Comparison of ENCODE assay signal across 1 cellular context in the genomic region with DNA sequence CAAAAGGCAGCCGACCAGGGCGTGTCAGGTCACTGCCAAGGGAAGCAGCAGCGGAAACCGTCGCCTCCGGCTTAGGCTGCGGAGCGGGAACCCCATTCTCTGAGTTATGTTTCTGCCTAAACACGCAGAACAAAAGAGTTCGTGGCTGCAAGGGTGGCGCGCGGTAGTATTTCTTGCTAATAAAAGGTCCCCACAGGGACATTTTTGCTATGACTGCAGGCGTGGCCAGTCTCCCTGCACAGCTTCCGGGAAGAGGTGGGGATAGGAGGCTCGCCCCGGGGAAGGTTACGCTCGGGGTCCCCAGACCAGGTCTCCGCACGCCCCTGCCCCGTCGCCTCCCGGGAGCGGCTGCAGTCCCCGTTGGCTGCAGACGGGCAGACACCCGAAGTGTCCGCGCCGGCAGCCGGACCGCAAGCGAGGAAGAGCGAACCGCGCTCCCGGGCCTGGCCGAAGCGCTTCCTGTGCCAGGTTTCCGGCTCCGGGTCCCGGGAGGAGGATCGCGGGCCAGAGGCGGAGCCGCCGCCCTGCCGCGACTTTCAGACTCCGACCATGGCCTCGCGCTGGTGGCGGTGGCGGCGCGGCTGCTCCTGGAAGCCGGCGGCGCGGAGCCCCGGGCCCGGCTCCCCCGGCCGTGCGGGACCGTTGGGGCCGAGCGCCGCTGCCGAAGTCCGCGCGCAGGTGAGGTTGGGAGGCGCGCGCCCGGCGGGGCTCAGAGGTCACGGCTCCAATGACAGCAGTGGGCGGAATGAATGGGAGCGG.
TF ChIP-seq lines count a peak whose summit lies in the region.

A gene with protein sequence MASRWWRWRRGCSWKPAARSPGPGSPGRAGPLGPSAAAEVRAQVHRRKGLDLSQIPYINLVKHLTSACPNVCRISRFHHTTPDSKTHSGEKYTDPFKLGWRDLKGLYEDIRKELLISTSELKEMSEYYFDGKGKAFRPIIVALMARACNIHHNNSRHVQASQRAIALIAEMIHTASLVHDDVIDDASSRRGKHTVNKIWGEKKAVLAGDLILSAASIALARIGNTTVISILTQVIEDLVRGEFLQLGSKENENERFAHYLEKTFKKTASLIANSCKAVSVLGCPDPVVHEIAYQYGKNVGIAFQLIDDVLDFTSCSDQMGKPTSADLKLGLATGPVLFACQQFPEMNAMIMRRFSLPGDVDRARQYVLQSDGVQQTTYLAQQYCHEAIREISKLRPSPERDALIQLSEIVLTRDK (plus strand): TSS at position 539 of the 759 bp plus-strand sequence. CDS start 11 bp downstream, at position 550.

TF ChIP-seq in HEK293, 187 proteins besides CTCF, POLR2A, EP300 and RAD21 (continued from another document):
- peak; percentile 60; the same call in 1 of the 2 replicates for TF ChIP-seq ZEB2 (tag by site-specific recombination; IDR thresholded peaks at IDR 0.05)
- TF ChIP-seq, protein P1, sequence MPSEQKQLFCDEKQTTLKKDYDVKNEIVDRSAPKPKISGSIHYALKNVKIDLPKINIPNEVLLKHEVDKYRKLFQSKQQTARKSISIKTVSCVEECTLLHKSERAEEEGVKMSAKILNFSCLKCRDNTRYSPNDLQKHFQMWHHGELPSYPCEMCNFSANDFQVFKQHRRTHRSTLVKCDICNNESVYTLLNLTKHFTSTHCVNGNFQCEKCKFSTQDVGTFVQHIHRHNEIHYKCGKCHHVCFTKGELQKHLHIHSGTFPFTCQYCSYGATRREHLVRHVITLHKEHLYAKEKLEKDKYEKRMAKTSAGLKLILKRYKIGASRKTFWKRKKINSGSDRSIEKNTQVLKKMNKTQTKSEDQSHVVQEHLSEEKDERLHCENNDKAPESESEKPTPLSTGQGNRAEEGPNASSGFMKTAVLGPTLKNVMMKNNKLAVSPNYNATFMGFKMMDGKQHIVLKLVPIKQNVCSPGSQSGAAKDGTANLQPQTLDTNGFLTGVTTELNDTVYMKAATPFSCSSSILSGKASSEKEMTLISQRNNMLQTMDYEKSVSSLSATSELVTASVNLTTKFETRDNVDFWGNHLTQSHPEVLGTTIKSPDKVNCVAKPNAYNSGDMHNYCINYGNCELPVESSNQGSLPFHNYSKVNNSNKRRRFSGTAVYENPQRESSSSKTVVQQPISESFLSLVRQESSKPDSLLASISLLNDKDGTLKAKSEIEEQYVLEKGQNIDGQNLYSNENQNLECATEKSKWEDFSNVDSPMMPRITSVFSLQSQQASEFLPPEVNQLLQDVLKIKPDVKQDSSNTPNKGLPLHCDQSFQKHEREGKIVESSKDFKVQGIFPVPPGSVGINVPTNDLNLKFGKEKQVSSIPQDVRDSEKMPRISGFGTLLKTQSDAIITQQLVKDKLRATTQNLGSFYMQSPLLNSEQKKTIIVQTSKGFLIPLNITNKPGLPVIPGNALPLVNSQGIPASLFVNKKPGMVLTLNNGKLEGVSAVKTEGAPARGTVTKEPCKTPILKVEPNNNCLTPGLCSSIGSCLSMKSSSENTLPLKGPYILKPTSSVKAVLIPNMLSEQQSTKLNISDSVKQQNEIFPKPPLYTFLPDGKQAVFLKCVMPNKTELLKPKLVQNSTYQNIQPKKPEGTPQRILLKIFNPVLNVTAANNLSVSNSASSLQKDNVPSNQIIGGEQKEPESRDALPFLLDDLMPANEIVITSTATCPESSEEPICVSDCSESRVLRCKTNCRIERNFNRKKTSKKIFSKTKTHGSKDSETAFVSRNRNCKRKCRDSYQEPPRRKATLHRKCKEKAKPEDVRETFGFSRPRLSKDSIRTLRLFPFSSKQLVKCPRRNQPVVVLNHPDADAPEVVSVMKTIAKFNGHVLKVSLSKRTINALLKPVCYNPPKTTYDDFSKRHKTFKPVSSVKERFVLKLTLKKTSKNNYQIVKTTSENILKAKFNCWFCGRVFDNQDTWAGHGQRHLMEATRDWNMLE (tag by site-specific recombination; conservative IDR thresholded peaks at IDR 0.05; ENCODE audit: low read depth): peak; percentile 100
- no peak for TF ChIP-seq MYNN (tag by site-specific recombination; IDR thresholded peaks at IDR 0.05; ENCODE audit: borderline replicate concordance)
- peak; percentile 91 for TF ChIP-seq SP2 (tag by site-specific recombination; IDR thresholded peaks at IDR 0.05)
- no peak for TF ChIP-seq ZNF621 (tag by site-specific recombination; IDR thresholded peaks at IDR 0.05)
- peak; percentile 91 for TF ChIP-seq SP3 (tag by site-specific recombination; IDR thresholded peaks at IDR 0.05)
- TF ChIP-seq ZNF274 (IDR thresholded peaks at IDR 0.05; ENCODE audit: low read length): no peak
- TF ChIP-seq ZNF274 (tag by site-specific recombination; IDR thresholded peaks at IDR 0.05; ENCODE audit: borderline replicate concordance): no peak
- TF ChIP-seq ZNF654 (tag by site-specific recombination; IDR thresholded peaks at IDR 0.05; ENCODE audit: low read depth): no peak
- no peak for TF ChIP-seq OVOL3 (tag by site-specific recombination; IDR thresholded peaks at IDR 0.05)
- no peak for TF ChIP-seq SCRT1 (tag by site-specific recombination; IDR thresholded peaks at IDR 0.05; ENCODE audit: borderline replicate concordance)
- TF ChIP-seq, protein P2, sequence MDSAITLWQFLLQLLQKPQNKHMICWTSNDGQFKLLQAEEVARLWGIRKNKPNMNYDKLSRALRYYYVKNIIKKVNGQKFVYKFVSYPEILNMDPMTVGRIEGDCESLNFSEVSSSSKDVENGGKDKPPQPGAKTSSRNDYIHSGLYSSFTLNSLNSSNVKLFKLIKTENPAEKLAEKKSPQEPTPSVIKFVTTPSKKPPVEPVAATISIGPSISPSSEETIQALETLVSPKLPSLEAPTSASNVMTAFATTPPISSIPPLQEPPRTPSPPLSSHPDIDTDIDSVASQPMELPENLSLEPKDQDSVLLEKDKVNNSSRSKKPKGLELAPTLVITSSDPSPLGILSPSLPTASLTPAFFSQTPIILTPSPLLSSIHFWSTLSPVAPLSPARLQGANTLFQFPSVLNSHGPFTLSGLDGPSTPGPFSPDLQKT (IDR thresholded peaks at IDR 0.05; ENCODE audit: borderline replicate concordance, low read depth, low read length): peak; percentile 65; the same call in 1 of the 2 replicates
- TF ChIP-seq, protein P3, sequence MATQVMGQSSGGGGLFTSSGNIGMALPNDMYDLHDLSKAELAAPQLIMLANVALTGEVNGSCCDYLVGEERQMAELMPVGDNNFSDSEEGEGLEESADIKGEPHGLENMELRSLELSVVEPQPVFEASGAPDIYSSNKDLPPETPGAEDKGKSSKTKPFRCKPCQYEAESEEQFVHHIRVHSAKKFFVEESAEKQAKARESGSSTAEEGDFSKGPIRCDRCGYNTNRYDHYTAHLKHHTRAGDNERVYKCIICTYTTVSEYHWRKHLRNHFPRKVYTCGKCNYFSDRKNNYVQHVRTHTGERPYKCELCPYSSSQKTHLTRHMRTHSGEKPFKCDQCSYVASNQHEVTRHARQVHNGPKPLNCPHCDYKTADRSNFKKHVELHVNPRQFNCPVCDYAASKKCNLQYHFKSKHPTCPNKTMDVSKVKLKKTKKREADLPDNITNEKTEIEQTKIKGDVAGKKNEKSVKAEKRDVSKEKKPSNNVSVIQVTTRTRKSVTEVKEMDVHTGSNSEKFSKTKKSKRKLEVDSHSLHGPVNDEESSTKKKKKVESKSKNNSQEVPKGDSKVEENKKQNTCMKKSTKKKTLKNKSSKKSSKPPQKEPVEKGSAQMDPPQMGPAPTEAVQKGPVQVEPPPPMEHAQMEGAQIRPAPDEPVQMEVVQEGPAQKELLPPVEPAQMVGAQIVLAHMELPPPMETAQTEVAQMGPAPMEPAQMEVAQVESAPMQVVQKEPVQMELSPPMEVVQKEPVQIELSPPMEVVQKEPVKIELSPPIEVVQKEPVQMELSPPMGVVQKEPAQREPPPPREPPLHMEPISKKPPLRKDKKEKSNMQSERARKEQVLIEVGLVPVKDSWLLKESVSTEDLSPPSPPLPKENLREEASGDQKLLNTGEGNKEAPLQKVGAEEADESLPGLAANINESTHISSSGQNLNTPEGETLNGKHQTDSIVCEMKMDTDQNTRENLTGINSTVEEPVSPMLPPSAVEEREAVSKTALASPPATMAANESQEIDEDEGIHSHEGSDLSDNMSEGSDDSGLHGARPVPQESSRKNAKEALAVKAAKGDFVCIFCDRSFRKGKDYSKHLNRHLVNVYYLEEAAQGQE (tag by site-specific recombination; IDR thresholded peaks at IDR 0.05): 0 out of 2 replicates have a peak, but pooled peaks have one; percentile 31
- 0 out of 2 replicates have a peak, but pooled peaks have one; percentile 63 for TF ChIP-seq ZSCAN30 (tag by site-specific recombination; IDR thresholded peaks at IDR 0.05)
- peak; percentile 43; the same call in 1 of the 2 replicates for TF ChIP-seq ZNF610 (tag by site-specific recombination; IDR thresholded peaks at IDR 0.05; ENCODE audit: borderline replicate concordance)
- TF ChIP-seq ZNF629 (tag by site-specific recombination; IDR thresholded peaks at IDR 0.05): peak; percentile 37; the same call in 1 of the 2 replicates
- TF ChIP-seq, protein P4, sequence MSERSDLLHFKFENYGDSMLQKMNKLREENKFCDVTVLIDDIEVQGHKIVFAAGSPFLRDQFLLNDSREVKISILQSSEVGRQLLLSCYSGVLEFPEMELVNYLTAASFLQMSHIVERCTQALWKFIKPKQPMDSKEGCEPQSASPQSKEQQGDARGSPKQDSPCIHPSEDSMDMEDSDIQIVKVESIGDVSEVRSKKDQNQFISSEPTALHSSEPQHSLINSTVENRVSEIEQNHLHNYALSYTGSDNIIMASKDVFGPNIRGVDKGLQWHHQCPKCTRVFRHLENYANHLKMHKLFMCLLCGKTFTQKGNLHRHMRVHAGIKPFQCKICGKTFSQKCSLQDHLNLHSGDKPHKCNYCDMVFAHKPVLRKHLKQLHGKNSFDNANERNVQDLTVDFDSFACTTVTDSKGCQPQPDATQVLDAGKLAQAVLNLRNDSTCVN (tag by site-specific recombination; optimal IDR thresholded peaks at IDR 0.05): peak; percentile 92
- no peak for TF ChIP-seq ZNF544 (tag by site-specific recombination; IDR thresholded peaks at IDR 0.05)
- no peak for TF ChIP-seq SALL2 (tag by site-specific recombination; IDR thresholded peaks at IDR 0.05; ENCODE audit: borderline replicate concordance)
- TF ChIP-seq ZBTB20 (tag by site-specific recombination; IDR thresholded peaks at IDR 0.05): peak; percentile 88
- TF ChIP-seq, protein P5, sequence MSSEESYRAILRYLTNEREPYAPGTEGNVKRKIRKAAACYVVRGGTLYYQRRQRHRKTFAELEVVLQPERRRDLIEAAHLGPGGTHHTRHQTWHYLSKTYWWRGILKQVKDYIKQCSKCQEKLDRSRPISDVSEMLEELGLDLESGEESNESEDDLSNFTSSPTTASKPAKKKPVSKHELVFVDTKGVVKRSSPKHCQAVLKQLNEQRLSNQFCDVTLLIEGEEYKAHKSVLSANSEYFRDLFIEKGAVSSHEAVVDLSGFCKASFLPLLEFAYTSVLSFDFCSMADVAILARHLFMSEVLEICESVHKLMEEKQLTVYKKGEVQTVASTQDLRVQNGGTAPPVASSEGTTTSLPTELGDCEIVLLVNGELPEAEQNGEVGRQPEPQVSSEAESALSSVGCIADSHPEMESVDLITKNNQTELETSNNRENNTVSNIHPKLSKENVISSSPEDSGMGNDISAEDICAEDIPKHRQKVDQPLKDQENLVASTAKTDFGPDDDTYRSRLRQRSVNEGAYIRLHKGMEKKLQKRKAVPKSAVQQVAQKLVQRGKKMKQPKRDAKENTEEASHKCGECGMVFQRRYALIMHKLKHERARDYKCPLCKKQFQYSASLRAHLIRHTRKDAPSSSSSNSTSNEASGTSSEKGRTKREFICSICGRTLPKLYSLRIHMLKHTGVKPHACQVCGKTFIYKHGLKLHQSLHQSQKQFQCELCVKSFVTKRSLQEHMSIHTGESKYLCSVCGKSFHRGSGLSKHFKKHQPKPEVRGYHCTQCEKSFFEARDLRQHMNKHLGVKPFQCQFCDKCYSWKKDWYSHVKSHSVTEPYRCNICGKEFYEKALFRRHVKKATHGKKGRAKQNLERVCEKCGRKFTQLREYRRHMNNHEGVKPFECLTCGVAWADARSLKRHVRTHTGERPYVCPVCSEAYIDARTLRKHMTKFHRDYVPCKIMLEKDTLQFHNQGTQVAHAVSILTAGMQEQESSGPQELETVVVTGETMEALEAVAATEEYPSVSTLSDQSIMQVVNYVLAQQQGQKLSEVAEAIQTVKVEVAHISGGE (tag by site-specific recombination; conservative IDR thresholded peaks at IDR 0.05; ENCODE audit: low read depth): peak; percentile 97
- TF ChIP-seq, protein P6, sequence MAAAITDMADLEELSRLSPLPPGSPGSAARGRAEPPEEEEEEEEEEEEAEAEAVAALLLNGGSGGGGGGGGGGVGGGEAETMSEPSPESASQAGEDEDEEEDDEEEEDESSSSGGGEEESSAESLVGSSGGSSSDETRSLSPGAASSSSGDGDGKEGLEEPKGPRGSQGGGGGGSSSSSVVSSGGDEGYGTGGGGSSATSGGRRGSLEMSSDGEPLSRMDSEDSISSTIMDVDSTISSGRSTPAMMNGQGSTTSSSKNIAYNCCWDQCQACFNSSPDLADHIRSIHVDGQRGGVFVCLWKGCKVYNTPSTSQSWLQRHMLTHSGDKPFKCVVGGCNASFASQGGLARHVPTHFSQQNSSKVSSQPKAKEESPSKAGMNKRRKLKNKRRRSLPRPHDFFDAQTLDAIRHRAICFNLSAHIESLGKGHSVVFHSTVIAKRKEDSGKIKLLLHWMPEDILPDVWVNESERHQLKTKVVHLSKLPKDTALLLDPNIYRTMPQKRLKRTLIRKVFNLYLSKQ (tag by site-specific recombination; IDR thresholded peaks at IDR 0.05; ENCODE audit: borderline replicate concordance): no peak
- no peak for TF ChIP-seq GFI1B (tag by site-specific recombination; IDR thresholded peaks at IDR 0.05)
- no peak for TF ChIP-seq ZNF785 (tag by site-specific recombination; IDR thresholded peaks at IDR 0.05)
- peak; percentile 83; the same call in 1 of the 2 replicates for TF ChIP-seq ZXDB (tag by site-specific recombination; IDR thresholded peaks at IDR 0.05)
- 0 out of 2 replicates have a peak, but pooled peaks have one; percentile 20 for TF ChIP-seq ZNF843 (tag by site-specific recombination; IDR thresholded peaks at IDR 0.05)
- no peak for TF ChIP-seq ZNF423 (tag by site-specific recombination; IDR thresholded peaks at IDR 0.05)
- TF ChIP-seq ZNF501 (tag by site-specific recombination; IDR thresholded peaks at IDR 0.05): 0 out of 2 replicates have a peak, but pooled peaks have one; percentile 51
- TF ChIP-seq, protein P7, sequence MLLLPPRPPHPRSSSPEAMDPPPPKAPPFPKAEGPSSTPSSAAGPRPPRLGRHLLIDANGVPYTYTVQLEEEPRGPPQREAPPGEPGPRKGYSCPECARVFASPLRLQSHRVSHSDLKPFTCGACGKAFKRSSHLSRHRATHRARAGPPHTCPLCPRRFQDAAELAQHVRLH (tag by site-specific recombination; IDR thresholded peaks at IDR 0.05): peak; percentile 42; the same call in 1 of the 2 replicates
- TF ChIP-seq ZBTB48 (tag by site-specific recombination; IDR thresholded peaks at IDR 0.05): no peak
- TF ChIP-seq ZNF677 (tag by site-specific recombination; IDR thresholded peaks at IDR 0.05): peak; percentile 61; the same call in 1 of the 2 replicates
- TF ChIP-seq ZNF2 (tag by site-specific recombination; IDR thresholded peaks at IDR 0.05): peak; percentile 68
- TF ChIP-seq ZNF76 (tag by site-specific recombination; IDR thresholded peaks at IDR 0.05; ENCODE audit: borderline replicate concordance, low read depth): peak; percentile 59; the same call in 1 of the 2 replicates
- peak; percentile 21; the same call in 1 of the 2 replicates for TF ChIP-seq KLF9 (tag by site-specific recombination; IDR thresholded peaks at IDR 0.05; ENCODE audit: low read depth)
